ENCODE assay signal across 15 cellular contexts in the genomic region with DNA sequence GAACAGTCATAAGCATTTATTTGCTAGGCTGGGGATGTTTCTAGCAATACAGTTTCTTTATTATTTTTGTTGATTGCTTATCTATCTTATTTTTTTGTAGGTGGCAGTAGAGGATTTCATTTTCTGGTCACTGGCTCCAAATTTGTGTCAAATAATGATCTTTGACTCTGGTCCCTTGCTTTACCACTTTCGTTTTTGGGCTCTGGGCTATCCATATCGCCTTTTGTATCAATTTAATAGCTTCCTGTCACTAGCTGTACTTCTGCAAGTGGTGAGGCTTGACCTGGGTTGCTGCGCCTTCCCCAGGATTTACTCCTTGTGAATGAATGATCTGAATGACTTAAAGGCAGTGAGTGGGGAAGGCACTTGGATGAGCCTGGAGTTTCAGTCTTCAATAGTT.
"Had no signal": no experiment of that assay in that cellular context is flagged by ENCODE, and none has a peak within 500 bp of the region (broad histone marks: within the 10 kb centered on the region; RNA-seq: fewer than 3 reads in every experiment).

No MANE protein-coding gene starts in this region.

- ATAC-seq: gastrocnemius medialis, left ventricle myocardium superior, pancreas had no signal

- H3K9me3 ChIP-seq: gastrocnemius medialis, pancreas, vagina had no signal

- DNase-seq: activated CD4-positive, alpha-beta T cell treated with anti-CD3 and anti-CD28 coated beads, Interleukin-2, amount 50 U/mL, for 4 hours; activated CD4-positive, CD25-positive, alpha-beta regulatory T cell treated with anti-CD3 and anti-CD28 coated beads, Interleukin-2, amount 50 U/mL, for 72 hours; activated gamma-delta T cell; caudate nucleus; cortex of kidney; effector CD8-positive, alpha-beta T cell; gastrocnemius medialis; kidney; left ventricle myocardium superior; pancreas; stimulated activated CD4-positive, alpha-beta T cell treated with anti-CD3 and anti-CD28 coated beads, Interleukin-15, amount 100 ng/mL, for 24 hours; stimulated activated CD4-positive, alpha-beta T cell treated with anti-CD3 and anti-CD28 coated beads, Interleukin-4, amount 100 ng/mL, for 4 hours had no signal

- H3K4me1 ChIP-seq: pancreas had no signal

- H3K27ac ChIP-seq: epithelial cell of prostate, gastrocnemius medialis, pancreas, tibial nerve, vagina had no signal

- H3K4me3 ChIP-seq: gastrocnemius medialis, pancreas, tibial nerve, vagina had no signal

- H3K27me3 ChIP-seq: gastrocnemius medialis, pancreas, tibial nerve, vagina had no signal

- FAIRE-seq: kidney, pancreas had no signal

- H3K36me3 ChIP-seq: gastrocnemius medialis, pancreas, vagina had no signal
